Comparison of ENCODE assay signal across 9 cellular contexts in genomic region chr2:241546771-241547498, GRCh38. TPM values are rescaled to one million over a fixed set of nuclear protein-coding genes. Genes with fewer than 3 reads are reported as not detected.
DNase-seq lines count a peak whose midpoint lies in the region; ATAC-seq and TF ChIP-seq lines count a peak whose summit lies in the region.
"Had no signal": no experiment of that assay in that cellular context is flagged by ENCODE, and none has a peak within 500 bp of the region (broad histone marks: within the 10 kb centered on the region; RNA-seq: fewer than 3 reads in every experiment).

No MANE protein-coding gene starts in this region.

- CTCF ChIA-PET in A673 (lab: Charles Lee) = no interaction called here

- BruUV-seq in A673 (replicated peaks; lab: Mats Ljungman, UMichigan) = no TSS peak

- POLR2A ChIA-PET in A673 (lab: Charles Lee; ENCODE audit: low non-redundant PET) = no interaction called here

- no peaks in the 10 kb centered on the region for H3K27me3 ChIP-seq in A673 (replicated peaks; ENCODE audit: insufficient read depth, low read depth, low read length, poor library complexity)
- peaks cover 6% of the 10 kb centered on the region for H3K27me3 ChIP-seq in lower lobe of right lung (ENCODE audit: low read depth)

- DNase-seq in A673 (ENCODE audit: low spot score) (peak; percentile 66), HS-27A (ENCODE audit: low read depth) (peak; percentile 76), choroid plexus epithelial cell (ENCODE audit: low read depth) (peak; percentile 88), lower lobe of right lung (no peak), NCI-H1436 treated with DMSO at 0.1 percent for 48 hours (lab: John Stamatoyannopoulos, UW) (no peak), NOMO-1 treated with dmso at 0.1 percent for 144 hours (lab: John Stamatoyannopoulos, UW; ENCODE audit: unreplicated experiment) (no peak)
- DNase-seq: NCI-H524 had no signal

- H3K36me3 ChIP-seq in A673 (ENCODE audit: insufficient read depth, low read length, poor library complexity, severe bottlenecking) (no peaks in the 10 kb centered on the region), lower lobe of right lung (no peaks in the 10 kb centered on the region)

- no peaks in the 10 kb centered on the region for H3K9me3 ChIP-seq in A673 (ENCODE audit: low read depth, low read length, poor library complexity, severe bottlenecking)
- no peaks in the 10 kb centered on the region for H3K9me3 ChIP-seq in lower lobe of right lung

- H3K4me1 ChIP-seq in A673 (ENCODE audit: insufficient read depth, low read length, poor library complexity, severe bottlenecking) (peaks cover 19% of the 10 kb centered on the region), lower lobe of right lung (peaks cover 35% of the 10 kb centered on the region)

- no peak for TF ChIP-seq CTCF in A673 (conservative IDR thresholded peaks at IDR 0.05; ENCODE audit: low read depth, low read length)
- no peak for TF ChIP-seq CTCF in choroid plexus epithelial cell (conservative IDR thresholded peaks at IDR 0.05; ENCODE audit: low read depth, low read length)
- TF ChIP-seq CTCF in lower lobe of right lung (IDR thresholded peaks at IDR 0.05) = no peak

- H3K4me3 ChIP-seq in A673 (ENCODE audit: low read depth, low read length, poor library complexity, severe bottlenecking) (no peak overlapping the region), choroid plexus epithelial cell (ENCODE audit: low read depth, low read length) (peak overlapping the region; percentile 1), lower lobe of right lung (no peak overlapping the region)

- no peak overlapping the region for H3K27ac ChIP-seq in A673 (ENCODE audit: low read depth, low read length, poor library complexity, severe bottlenecking)
- peak overlapping the region; percentile 31 for H3K27ac ChIP-seq in lower lobe of right lung

- ATAC-seq in lower lobe of right lung (no peak), HG03139 (IDR thresholded peaks at IDR 0.05; ENCODE audit: unreplicated experiment) (no peak), HG03521 (IDR thresholded peaks at IDR 0.05; ENCODE audit: unreplicated experiment) (no peak)

- intact Hi-C loops in A673 (cut with micrococcal nuclease; ENCODE audit: unreplicated experiment) (no loop called here), lower lobe of right lung (cut with DNase I) (no loop called here)

RNA-seq across cellular contexts. Expression of gene BOK, which starts 11.6 kb away (rescaled TPM):
- total RNA-seq in A673 (2021) (2.7 and 4.0 TPM in 2 replicates), lower lobe of right lung (44.2 TPM)

RNA-seq across cellular contexts. Expression of gene STK25, which starts 38.6 kb away (rescaled TPM):
- total RNA-seq in A673 (2021) (171 and 190 TPM in 2 replicates), lower lobe of right lung (125 TPM)

Comparison
In these comparisons a context has a peak if more than half of its experiments do, and no peak if none do; other contexts are left out.
1. DNase-seq: peak in A673 (single experiment), HS-27A (single experiment) and choroid plexus epithelial cell (single experiment); none in lower lobe of right lung (single experiment), NCI-H1436 treated with DMSO at 0.1 percent for 48 hours (single experiment) and NOMO-1 treated with dmso at 0.1 percent for 144 hours (single experiment).